In the genomic region with DNA sequence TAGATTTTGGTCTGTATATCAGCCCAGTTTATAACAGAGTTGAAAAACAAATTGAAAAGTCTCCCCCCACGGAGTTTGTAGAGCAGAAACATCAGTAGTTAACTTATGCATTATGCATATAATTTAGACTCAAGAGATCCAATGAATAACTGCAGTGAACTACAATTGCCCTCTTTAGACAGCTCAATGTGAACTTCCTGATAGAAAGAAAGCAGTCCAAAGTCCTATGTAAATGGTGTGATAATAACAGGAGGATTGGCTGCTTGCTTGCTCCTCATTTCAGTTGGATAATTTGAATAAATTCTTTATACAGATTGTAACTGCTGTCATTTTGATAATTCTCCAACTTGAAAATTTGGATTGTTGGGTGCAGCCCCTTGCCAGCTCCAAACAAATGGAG, we compare ENCODE assay signal across 1 cellular context.
A peak's percentile ranks its signal among the peaks of the same experiment; 100 is the strongest.
TF ChIP-seq lines count a peak whose summit lies in the region.

No MANE protein-coding gene starts in this region.

TF ChIP-seq in liver, 16 proteins besides CTCF, POLR2A, EP300 and RAD21 (continued from another document):
- TF ChIP-seq EGR1 (IDR thresholded peaks at IDR 0.05; ENCODE audit: low read depth in 2 of 2) (no peak), SP1 (IDR thresholded peaks at IDR 0.05) (peak; percentile 52), HNF4G (IDR thresholded peaks at IDR 0.05) (peak; percentile 56), TAF1 (conservative IDR thresholded peaks at IDR 0.05) (no peak), ZBTB33 (IDR thresholded peaks at IDR 0.05) (peak; percentile 14)
- TF ChIP-seq, protein P1, sequence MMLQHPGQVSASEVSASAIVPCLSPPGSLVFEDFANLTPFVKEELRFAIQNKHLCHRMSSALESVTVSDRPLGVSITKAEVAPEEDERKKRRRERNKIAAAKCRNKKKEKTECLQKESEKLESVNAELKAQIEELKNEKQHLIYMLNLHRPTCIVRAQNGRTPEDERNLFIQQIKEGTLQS (IDR thresholded peaks at IDR 0.05): no peak
TF ChIP-seq in liver: peak in this region for 7.
